28 cellular contexts compared by ENCODE assay signal in the genomic region with DNA sequence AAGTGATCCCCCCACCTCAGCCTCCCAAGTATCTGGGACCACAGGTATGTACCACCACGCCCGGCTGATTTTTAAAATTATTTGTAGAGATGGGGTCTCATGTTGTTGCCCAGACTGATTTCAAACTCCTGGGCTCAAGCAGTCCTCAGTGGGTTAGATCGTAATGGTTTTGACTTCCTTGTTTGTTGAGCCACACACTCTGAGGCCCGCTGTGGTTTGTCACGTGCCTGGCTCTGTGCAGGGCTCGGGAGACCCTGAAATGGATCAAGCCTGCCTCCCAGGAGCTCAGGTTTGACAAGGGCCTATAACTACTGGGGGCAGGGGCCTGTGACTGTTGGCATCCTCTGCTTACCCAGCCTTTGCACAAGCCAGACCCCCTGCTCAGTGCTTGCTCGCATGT.
A peak's percentile ranks its signal among the peaks of the same experiment; 100 is the strongest.
DNase-seq lines count a peak whose midpoint lies in the region; ATAC-seq, FAIRE-seq and TF ChIP-seq lines count a peak whose summit lies in the region.
"Had no signal": no experiment of that assay in that cellular context is flagged by ENCODE, and none has a peak within 500 bp of the region (broad histone marks: within the 10 kb centered on the region; RNA-seq: fewer than 3 reads in every experiment).

No MANE protein-coding gene starts in this region.

- H3K27ac Mint-ChIP-seq in stimulated activated memory B cell treated with anti-CD40 and anti-IgM and Interleukin-4, amounts not matched to agents 10 μg/mL and 1 μg/mL and 100 μg/mL, for 72 hours: no peak overlapping the region
- H3K27ac Mint-ChIP-seq: activated B cell treated with CpG ODN at 0.5 μM for 24 hours; activated CD8-positive, alpha-beta T cell treated with anti-CD3 and anti-CD28 coated beads for 36 hours had no signal

- CTCF ChIA-PET in HepG2 (lab: Yijun Ruan, JAX; ENCODE audit: low intra/inter-chr PET ratio, low total read pairs): interaction anchor here (2.8 kb wide), 1 partner anchor 91 kb away, joined by 11 read pairs; no protein-coding TSS in a partner anchor

- H3K4me3 Mint-ChIP-seq in stimulated activated memory B cell treated with anti-CD40 and anti-IgM and Interleukin-4, amounts not matched to agents 10 μg/mL and 1 μg/mL and 100 μg/mL, for 72 hours: no peak overlapping the region
- H3K4me3 Mint-ChIP-seq: activated B cell treated with CpG ODN at 0.5 μM for 24 hours; activated CD8-positive, alpha-beta T cell treated with anti-CD3 and anti-CD28 coated beads for 36 hours had no signal

- no peak overlapping the region for H3K27ac ChIP-seq in HepG2 (ENCODE audit: extremely low read length, insufficient read depth, low read length)
- no peak overlapping the region for H3K27ac ChIP-seq in right lobe of liver
- peak overlapping the region; percentile 19 for H3K27ac ChIP-seq in angular gyrus (ENCODE audit: low read depth, low read length)
- H3K27ac ChIP-seq: body of pancreas, spleen, thoracic aorta had no signal

- WGBS in HepG2 (ENCODE audit: low lambda C conversion rate): 29% methylated on average over 5 of the region's 7 CpGs
- WGBS in right lobe of liver (ENCODE audit: insufficient coverage, low coverage, low lambda C conversion rate, missing lambda C conversion rate): 100% methylated on average over 1 of the region's 7 CpGs

- no peaks in the 10 kb centered on the region for H3K9me3 Mint-ChIP-seq in stimulated activated memory B cell treated with anti-CD40 and anti-IgM and Interleukin-4, amounts not matched to agents 10 μg/mL and 1 μg/mL and 100 μg/mL, for 72 hours
- H3K9me3 Mint-ChIP-seq: activated B cell treated with CpG ODN at 0.5 μM for 24 hours; activated CD8-positive, alpha-beta T cell treated with anti-CD3 and anti-CD28 coated beads for 36 hours; immature natural killer cell; naive B cell had no signal

- no peak for TF ChIP-seq RAD21 in HepG2 (CRISPR knock-in tag; IDR thresholded peaks at IDR 0.05)

- intact Hi-C loops in HepG2 (cut with micrococcal nuclease; ENCODE audit: unreplicated experiment) (no loop called here), right lobe of liver (cut with DNase I) (loop anchor here (5.0 to 10.0 kb wide), 2 partner anchors 75 to 93 kb away; no protein-coding TSS in a partner anchor)

- H3K4me3 ChIP-seq in HepG2 (replicated peaks in 1 of 3; ENCODE audit: insufficient read depth in 1 of 3, low read depth in 2 of 3, low read length in 3 of 3) (no peak overlapping the region), right lobe of liver (no peak overlapping the region)
- H3K4me3 ChIP-seq: body of pancreas, spleen, thoracic aorta had no signal

- POLR2A ChIA-PET in HepG2 (lab: Yijun Ruan, JAX): no interaction called here

- no peaks in the 10 kb centered on the region for H3K36me3 ChIP-seq in HepG2 (replicated peaks in 1 of 2; ENCODE audit: control insufficient read depth in 1 of 2, insufficient read depth in 2 of 2, low read length in 2 of 2)
- H3K36me3 ChIP-seq in right lobe of liver: no peaks in the 10 kb centered on the region
- H3K36me3 ChIP-seq: spleen, thoracic aorta had no signal

- H3K9ac ChIP-seq in HepG2 (ENCODE audit: insufficient read depth, low read depth, low read length): no peak overlapping the region

- TF ChIP-seq EP300 in HepG2 (IDR thresholded peaks at IDR 0.05; ENCODE audit: low read depth in 2 of 2, low read length in 2 of 2) (no peak), HepG2 (CRISPR knock-in tag; IDR thresholded peaks at IDR 0.05; ENCODE audit: borderline replicate concordance) (no peak)

- no peaks in the 10 kb centered on the region for H3K79me2 ChIP-seq in HepG2 (ENCODE audit: insufficient read depth, low read length)

- TF ChIP-seq POLR2A in HepG2 (IDR thresholded peaks at IDR 0.05; ENCODE audit: insufficient read depth in 1 of 2, low read depth in 2 of 2, low read length in 2 of 2): no peak
- no peak for TF ChIP-seq POLR2A in right lobe of liver (IDR thresholded peaks at IDR 0.05)

- no peak overlapping the region for H2AFZ ChIP-seq in HepG2 (ENCODE audit: low read length)

- no peaks in the 10 kb centered on the region; a peak in 3 of 5 replicates for H3K27me3 ChIP-seq in HepG2 (ENCODE audit: control insufficient read depth in 1 of 2, insufficient read depth in 2 of 2, low read length in 2 of 2)
- no peaks in the 10 kb centered on the region for H3K27me3 ChIP-seq in right lobe of liver
- H3K27me3 ChIP-seq: body of pancreas had no signal

- H3K27me3 Mint-ChIP-seq in stimulated activated memory B cell treated with anti-CD40 and anti-IgM and Interleukin-4, amounts not matched to agents 10 μg/mL and 1 μg/mL and 100 μg/mL, for 72 hours: no peaks in the 10 kb centered on the region
- H3K27me3 Mint-ChIP-seq: activated B cell treated with CpG ODN at 0.5 μM for 24 hours; activated CD8-positive, alpha-beta T cell treated with anti-CD3 and anti-CD28 coated beads for 36 hours; naive B cell had no signal

- no peaks in the 10 kb centered on the region for H3K36me3 Mint-ChIP-seq in stimulated activated memory B cell treated with anti-CD40 and anti-IgM and Interleukin-4, amounts not matched to agents 10 μg/mL and 1 μg/mL and 100 μg/mL, for 72 hours
- H3K36me3 Mint-ChIP-seq: immature natural killer cell, naive B cell had no signal

- no peak for FAIRE-seq in HepG2 (lab: Jason Lieb, UNC)
- FAIRE-seq: GM19239 had no signal

- ATAC-seq in HepG2: no peak
- no peak for ATAC-seq in right lobe of liver
- ATAC-seq in stimulated activated memory B cell treated with anti-CD40 and anti-IgM and Interleukin-4, amounts not matched to agents 10 μg/mL and 1 μg/mL and 100 μg/mL, for 72 hours: peak; percentile 16
- no peak for ATAC-seq in HG03159 (IDR thresholded peaks at IDR 0.05; ENCODE audit: unreplicated experiment)
- ATAC-seq: activated CD8-positive, alpha-beta T cell treated with anti-CD3 and anti-CD28 coated beads for 36 hours; body of pancreas; Right ventricle myocardium inferior had no signal

- no peak overlapping the region for H3K4me2 ChIP-seq in HepG2 (ENCODE audit: low read depth, low read length)

- DNase-seq in HepG2 (ENCODE audit: low spot score): no peak
- no peak for DNase-seq in right lobe of liver
- DNase-seq in MV-4-11 (lab: John Stamatoyannopoulos, UW): peak; percentile 79
- DNase-seq in EL: no peak
- no peak for DNase-seq in stimulated activated CD4-positive, alpha-beta T cell treated with anti-CD3 and anti-CD28 coated beads, Interleukin-12 subunit alpha, Interleukin-12 subunit beta, amount 100 ng/mL, for 4 hours
- DNase-seq: activated B cell treated with CpG ODN at 0.5 μM for 24 hours; activated CD8-positive, alpha-beta T cell treated with anti-CD3 and anti-CD28 coated beads for 36 hours; body of pancreas; effector CD8-positive, alpha-beta T cell; foreskin fibroblast; hippocampal formation; immature natural killer cell; KG1; mesendoderm; naive B cell; NCI-H1092; NCI-H187 treated with DMSO at 0.1 percent for 48 hours; NCI-H526 treated with DMSO at 0.1 percent for 48 hours; stimulated activated CD4-positive, alpha-beta T cell treated with anti-CD3 and anti-CD28 coated beads, Interleukin-4, amount 100 ng/mL, for 4 hours; stimulated activated naive CD4-positive, alpha-beta T cell treated with Interleukin-2 at 50 U/mL for 16 hours; T1000 had no signal

- peaks cover 20% of the 10 kb centered on the region for H3K4me1 Mint-ChIP-seq in stimulated activated memory B cell treated with anti-CD40 and anti-IgM and Interleukin-4, amounts not matched to agents 10 μg/mL and 1 μg/mL and 100 μg/mL, for 72 hours

- in situ Hi-C loops in HepG2 (cut with HindIII; ENCODE audit: extremely low pct_ligation_motif_present, low pct_unique_long_range_greater_than_20kb): loop anchor here (5.0 kb wide), 1 partner anchor 93 kb away; no protein-coding TSS in a partner anchor

- no TSS peak for BruUV-seq in HepG2 (replicated peaks; lab: Mats Ljungman, UMichigan)

- H3K4me1 ChIP-seq in HepG2 (ENCODE audit: insufficient read depth, low read length): peaks cover 1% of the 10 kb centered on the region
- H3K4me1 ChIP-seq in right lobe of liver: no peaks in the 10 kb centered on the region
- H3K4me1 ChIP-seq: body of pancreas had no signal

- H3K9me3 ChIP-seq in HepG2 (ENCODE audit: low read length) (no peaks in the 10 kb centered on the region), right lobe of liver (no peaks in the 10 kb centered on the region)
- H3K9me3 ChIP-seq: body of pancreas, spleen, thoracic aorta had no signal

- TF ChIP-seq CTCF in HepG2 (CRISPR knock-in tag; IDR thresholded peaks at IDR 0.05) (no peak), right lobe of liver (IDR thresholded peaks at IDR 0.05) (no peak)

- no peaks in the 10 kb centered on the region for H4K20me1 ChIP-seq in HepG2 (ENCODE audit: insufficient read depth, low read length)

TF ChIP-seq in HepG2, 621 proteins besides CTCF, POLR2A, EP300 and RAD21 (continues in another document):
- no peak for TF ChIP-seq GATAD1 (CRISPR knock-in tag; IDR thresholded peaks at IDR 0.05)
- peak; percentile 44; the same call in 1 of the 2 replicates for TF ChIP-seq BHLHE40 (IDR thresholded peaks at IDR 0.05; ENCODE audit: low read length)
